In genomic region chr22:30290679-30291333, GRCh38 we compare ENCODE assay signal across 1 cellular context.
TF ChIP-seq lines count a peak whose summit lies in the region.

No MANE protein-coding gene starts in this region.

TF ChIP-seq in GM23338, 12 proteins besides CTCF, POLR2A, EP300 and RAD21 (continued from another document):
- TF ChIP-seq ZNF462 (CRISPR knock-in tag; IDR thresholded peaks at IDR 0.05) (no peak), ZNF331 (CRISPR knock-in tag; IDR thresholded peaks at IDR 0.05; ENCODE audit: low read depth) (no peak), CREB1 (CRISPR knock-in tag; IDR thresholded peaks at IDR 0.05; ENCODE audit: low read depth) (no peak), ETS1 (IDR thresholded peaks at IDR 0.05) (no peak), STAT1 (IDR thresholded peaks at IDR 0.05; ENCODE audit: unreplicated experiment) (no peak), NANOG (IDR thresholded peaks at IDR 0.05; ENCODE audit: borderline replicate concordance) (no peak)
